ENCODE assay signal across 8 cellular contexts in the genomic region with DNA sequence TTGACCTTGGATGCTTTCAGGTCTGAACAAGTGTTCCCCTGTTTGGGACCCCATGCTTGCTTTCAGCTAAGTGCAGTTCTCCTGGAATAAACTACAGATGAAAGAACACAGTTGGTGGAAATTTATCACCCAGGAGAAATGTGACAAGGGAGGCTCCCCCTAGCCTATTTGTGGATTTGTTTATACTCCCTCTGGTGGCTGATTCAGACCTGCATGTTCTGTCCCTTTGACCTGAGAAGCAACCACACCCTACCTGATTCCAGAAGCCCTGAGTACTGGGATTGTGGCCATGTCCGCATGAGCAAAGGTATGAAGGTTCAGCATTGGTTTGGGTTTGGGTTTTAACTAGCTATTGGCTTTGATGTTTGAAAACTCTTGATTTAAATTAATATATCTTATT.
DNase-seq lines count a peak whose midpoint lies in the region; ATAC-seq and TF ChIP-seq lines count a peak whose summit lies in the region.

No MANE protein-coding gene starts in this region.

- H3K27ac Mint-ChIP-seq in activated naive CD4-positive, alpha-beta T cell treated with anti-CD3 and anti-CD28 coated beads for 36 hours: no peak overlapping the region
- H3K27ac Mint-ChIP-seq in brain: no peak overlapping the region
- H3K27ac Mint-ChIP-seq in activated T-helper 17 cell treated with anti-CD3 and anti-CD28 coated beads, Interleukin-2, amount 50 U/mL, for 72 hours: no peak overlapping the region

- no peak overlapping the region for H3K4me3 ChIP-seq in lung

- no peaks in the 10 kb centered on the region for H3K9me3 Mint-ChIP-seq in activated naive CD4-positive, alpha-beta T cell treated with anti-CD3 and anti-CD28 coated beads for 36 hours
- H3K9me3 Mint-ChIP-seq in brain: peaks cover 0 to 10% (median 0%) of the 10 kb centered on the region in 5 experiments
- H3K9me3 Mint-ChIP-seq in activated T-helper 17 cell treated with anti-CD3 and anti-CD28 coated beads, Interleukin-2, amount 50 U/mL, for 72 hours: no peaks in the 10 kb centered on the region

- no peaks in the 10 kb centered on the region for H3K27me3 ChIP-seq in lung (ENCODE audit: control insufficient read depth, insufficient read depth)

- no peaks in the 10 kb centered on the region for H3K9me3 ChIP-seq in lung (ENCODE audit: control insufficient read depth in 2 of 2, insufficient read depth in 1 of 2, low read length in 1 of 2)

- no peaks in the 10 kb centered on the region for H3K27me3 Mint-ChIP-seq in activated naive CD4-positive, alpha-beta T cell treated with anti-CD3 and anti-CD28 coated beads for 36 hours (ENCODE audit: low read depth)
- H3K27me3 Mint-ChIP-seq in brain: peaks cover 3% of the 10 kb centered on the region
- H3K27me3 Mint-ChIP-seq in activated T-helper 17 cell treated with anti-CD3 and anti-CD28 coated beads, Interleukin-2, amount 50 U/mL, for 72 hours: no peaks in the 10 kb centered on the region

- H3K36me3 ChIP-seq in lung (ENCODE audit: control insufficient read depth in 2 of 2, insufficient read depth in 2 of 2, low read length in 2 of 2): no peaks in the 10 kb centered on the region

- 69 to 88% methylated on average over 1 of the region's 1 CpG for WGBS in lung, 2 donors

- H3K4me1 ChIP-seq in lung (ENCODE audit: control insufficient read depth in 2 of 2, insufficient read depth in 2 of 2, low read length in 2 of 2): no peaks in the 10 kb centered on the region

- no peaks in the 10 kb centered on the region for H3K36me3 Mint-ChIP-seq in activated naive CD4-positive, alpha-beta T cell treated with anti-CD3 and anti-CD28 coated beads for 36 hours (ENCODE audit: low read depth)
- no peaks in the 10 kb centered on the region for H3K36me3 Mint-ChIP-seq in brain
- no peaks in the 10 kb centered on the region for H3K36me3 Mint-ChIP-seq in activated T-helper 17 cell treated with anti-CD3 and anti-CD28 coated beads, Interleukin-2, amount 50 U/mL, for 72 hours (ENCODE audit: low read depth)

- no peak overlapping the region for H3K4me3 Mint-ChIP-seq in activated naive CD4-positive, alpha-beta T cell treated with anti-CD3 and anti-CD28 coated beads for 36 hours
- H3K4me3 Mint-ChIP-seq in brain: no peak overlapping the region
- no peak overlapping the region for H3K4me3 Mint-ChIP-seq in activated T-helper 17 cell treated with anti-CD3 and anti-CD28 coated beads, Interleukin-2, amount 50 U/mL, for 72 hours

- TF ChIP-seq CTCF in brain (conservative IDR thresholded peaks at IDR 0.05): peak; percentile 27 to 52
- peak; percentile 6 for TF ChIP-seq CTCF in lung (IDR thresholded peaks at IDR 0.05; ENCODE audit: control extremely low read depth, extremely low read depth)

- H3K27ac ChIP-seq in lung (ENCODE audit: low read depth in 1 of 2, low read length in 1 of 2): no peak overlapping the region

- CTCF ChIA-PET in activated naive CD4-positive, alpha-beta T cell treated with anti-CD3 and anti-CD28 coated beads for 36 hours (lab: Charles Lee): interaction anchor here (0.6 to 1.6 kb wide), 5 partner anchors 12 to 458 kb away, joined by 3 to 4 read pairs (median 3); no protein-coding TSS in a partner anchor

- peak; percentile 17 for DNase-seq in activated naive CD4-positive, alpha-beta T cell treated with anti-CD3 and anti-CD28 coated beads for 36 hours
- DNase-seq in activated naive CD4-positive, alpha-beta T cell (lab: John Stamatoyannopoulos, UW): no peak
- DNase-seq in NCI-H1694 treated with DMSO at 0.1 percent for 48 hours (lab: John Stamatoyannopoulos, UW) (peak; percentile 56), lung (ENCODE audit: low spot score) (no peak)
- DNase-seq in NK-92 treated with Interleukin-12 subunit alpha and Interleukin-12 subunit beta, amount 100 ng/mL, for 24 hours (lab: John Stamatoyannopoulos, UW): no peak

- ATAC-seq in lung (ENCODE audit: insufficient read depth, low FRiP score) (no peak), HG03095 (IDR thresholded peaks at IDR 0.05; ENCODE audit: unreplicated experiment) (no peak)
- no peak for ATAC-seq in activated T-helper 17 cell treated with anti-CD3 and anti-CD28 coated beads, Interleukin-2, amount 50 U/mL, for 72 hours (replicated peaks)

- intact Hi-C loops in activated naive CD4-positive, alpha-beta T cell treated with anti-CD3 and anti-CD28 coated beads for 36 hours (cut with micrococcal nuclease): loop anchor here (1.0 to 5.0 kb wide), 2 partner anchors 80 to 490 kb away; no protein-coding TSS in a partner anchor

- peaks cover 24% of the 10 kb centered on the region for H3K4me1 Mint-ChIP-seq in activated naive CD4-positive, alpha-beta T cell treated with anti-CD3 and anti-CD28 coated beads for 36 hours (ENCODE audit: low read depth)
- no peaks in the 10 kb centered on the region for H3K4me1 Mint-ChIP-seq in brain
- H3K4me1 Mint-ChIP-seq in activated T-helper 17 cell treated with anti-CD3 and anti-CD28 coated beads, Interleukin-2, amount 50 U/mL, for 72 hours: no peaks in the 10 kb centered on the region

Comparison
In these comparisons a context has a peak if more than half of its experiments do, and no peak if none do; other contexts are left out.
1. DNase-seq: peak in activated naive CD4-positive, alpha-beta T cell treated with anti-CD3 and anti-CD28 coated beads for 36 hours (single experiment) and NCI-H1694 treated with DMSO at 0.1 percent for 48 hours (single experiment); none in activated naive CD4-positive, alpha-beta T cell (0 of 4), lung (single experiment) and NK-92 treated with Interleukin-12 subunit alpha and Interleukin-12 subunit beta, amount 100 ng/mL, for 24 hours (single experiment).